ENCODE assay signal across 8 cellular contexts in genomic region chr3:8301977-8302589, GRCh38.
DNase-seq lines count a peak whose midpoint lies in the region; ATAC-seq and TF ChIP-seq lines count a peak whose summit lies in the region.

No MANE protein-coding gene starts in this region.

- no peaks in the 10 kb centered on the region for H3K36me3 Mint-ChIP-seq in progenitor cell of endocrine pancreas (ENCODE audit: insufficient read depth)

- H3K9me3 Mint-ChIP-seq in progenitor cell of endocrine pancreas (ENCODE audit: low read depth), result no peaks in the 10 kb centered on the region

- peaks cover 9% of the 10 kb centered on the region for H3K4me1 Mint-ChIP-seq in progenitor cell of endocrine pancreas (ENCODE audit: low read depth)

- TF ChIP-seq CTCF in GM12873 (IDR thresholded peaks at IDR 0.05; ENCODE audit: insufficient read depth, low read depth, low read length, missing control alignments) (peak; percentile 75), fibroblast of pulmonary artery (IDR thresholded peaks at IDR 0.05; ENCODE audit: low read length, missing control alignments) (peak; percentile 72), progenitor cell of endocrine pancreas (IDR thresholded peaks at IDR 0.05; ENCODE audit: unreplicated experiment) (peak; percentile 86)

- no peaks in the 10 kb centered on the region for H3K27me3 Mint-ChIP-seq in progenitor cell of endocrine pancreas

- no peak overlapping the region for H3K27ac Mint-ChIP-seq in progenitor cell of endocrine pancreas

- peak; percentile 49 for DNase-seq in AG08396 (ENCODE audit: low spot score)
- DNase-seq in HT1080 (ENCODE audit: low read depth), result peak; percentile 60
- DNase-seq in SKM-1 (lab: John Stamatoyannopoulos, UW; ENCODE audit: unreplicated experiment), result peak; percentile 34
- DNase-seq in fibroblast of pulmonary artery (ENCODE audit: low read depth), result peak; percentile 74
- DNase-seq in progenitor cell of endocrine pancreas (ENCODE audit: low spot score, unreplicated experiment), result no peak

- no peak overlapping the region for H3K4me3 Mint-ChIP-seq in progenitor cell of endocrine pancreas (ENCODE audit: low read depth)

- ATAC-seq in HG02938 (IDR thresholded peaks at IDR 0.05; ENCODE audit: unreplicated experiment), result no peak
- ATAC-seq in GM19463 (IDR thresholded peaks at IDR 0.05; ENCODE audit: unreplicated experiment), result no peak

- H3K4me3 ChIP-seq in fibroblast of pulmonary artery (replicated peaks; ENCODE audit: low read depth, low read length), result no peak overlapping the region
